In the genomic region with DNA sequence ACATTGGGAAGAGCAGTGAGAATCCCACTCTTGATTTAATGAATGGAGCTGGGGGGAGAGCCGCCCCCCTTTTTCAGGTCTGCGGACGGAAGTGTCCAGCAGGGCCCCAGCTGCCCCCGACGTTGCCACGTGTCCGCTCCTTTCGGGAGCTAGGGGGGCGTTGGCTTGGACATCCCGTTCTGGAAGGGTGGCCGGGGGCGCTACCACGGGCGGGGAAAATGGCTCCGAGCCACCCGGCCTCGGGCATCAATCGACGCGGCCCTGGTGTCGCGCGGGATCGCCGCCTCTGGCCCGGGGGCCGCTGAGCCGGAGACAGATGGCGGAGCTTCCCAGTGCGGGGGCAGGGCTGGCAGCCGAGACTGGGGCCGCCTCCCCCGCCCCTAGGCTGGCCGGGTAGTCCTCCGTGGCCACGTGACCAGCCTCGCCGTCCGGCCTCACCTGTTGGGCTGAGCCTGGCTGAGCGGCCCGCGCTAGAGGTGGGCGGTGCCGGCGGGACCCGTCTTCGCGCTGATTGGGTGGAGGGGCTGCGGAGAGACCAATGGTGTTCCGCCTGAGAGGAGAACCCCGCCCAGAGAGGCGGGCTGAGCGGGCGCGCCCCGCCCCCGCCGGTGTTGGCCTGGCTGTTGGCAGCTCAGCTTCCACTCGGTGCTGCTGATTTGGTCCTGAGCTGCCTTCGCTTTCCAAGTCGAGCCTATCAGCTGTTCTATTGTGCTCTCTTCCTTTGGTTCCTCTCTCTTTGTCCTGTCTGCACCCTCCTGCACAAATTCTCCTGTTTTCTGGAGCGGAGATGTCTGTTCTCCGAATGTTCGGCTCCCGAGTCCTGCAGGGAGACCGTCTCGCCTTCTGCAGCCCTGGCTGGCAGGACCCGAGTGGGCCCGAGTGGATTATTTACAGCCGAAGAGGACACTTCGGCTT, we compare ENCODE assay signal across 8 cellular contexts. TPM values are rescaled to one million over a fixed set of nuclear protein-coding genes. Genes with fewer than 3 reads are reported as not detected.
DNase-seq lines count a peak whose midpoint lies in the region; ATAC-seq and TF ChIP-seq lines count a peak whose summit lies in the region.

No MANE protein-coding gene starts in this region.

- H3K9me2 ChIP-seq in MM.1S (replicated peaks; ENCODE audit: insufficient read depth, low read length) = no peaks in the 10 kb centered on the region

- no peaks in the 10 kb centered on the region for H4K20me1 ChIP-seq in MM.1S (ENCODE audit: insufficient read depth, low read length)

- H3K4me2 ChIP-seq in MM.1S (ENCODE audit: low read depth, low read length) = no peak overlapping the region

- no peak for TF ChIP-seq CTCF in MM.1S (IDR thresholded peaks at IDR 0.05; ENCODE audit: low read length)

- no peak for ATAC-seq in GM21576 (IDR thresholded peaks at IDR 0.05; ENCODE audit: unreplicated experiment)

- 0 out of 2 replicates have a peak overlapping the region, but pooled peaks have one; percentile 38 for H2AFZ ChIP-seq in MM.1S (ENCODE audit: low read length)

- no peak overlapping the region for H3K27ac ChIP-seq in MM.1S (ENCODE audit: low read length)
- H3K27ac ChIP-seq in skeletal muscle tissue (ENCODE audit: low read depth, low read length) = no peak overlapping the region

- no peaks in the 10 kb centered on the region for H3K9me3 ChIP-seq in MM.1S (replicated peaks; ENCODE audit: insufficient read depth, low read length)
- no peaks in the 10 kb centered on the region for H3K9me3 ChIP-seq in skeletal muscle tissue (ENCODE audit: control insufficient read depth in 3 of 3, low read length in 3 of 3)

- no peak overlapping the region for H3K9ac ChIP-seq in MM.1S (ENCODE audit: low read length)
- H3K9ac ChIP-seq in skeletal muscle tissue (ENCODE audit: low read depth in 1 of 3, low read length in 3 of 3) = peak overlapping the region in 2 of 3 donors; percentile 41 to 68

- H3K36me3 ChIP-seq in MM.1S (replicated peaks; ENCODE audit: insufficient read depth, low read length) (no peaks in the 10 kb centered on the region), skeletal muscle tissue (ENCODE audit: control insufficient read depth in 3 of 3, insufficient read depth in 3 of 3, low read length in 3 of 3) (no peaks in the 10 kb centered on the region)

- H3K27me3 ChIP-seq in MM.1S (replicated peaks; ENCODE audit: insufficient read depth, low read length) = no peaks in the 10 kb centered on the region
- H3K27me3 ChIP-seq in skeletal muscle tissue (ENCODE audit: control insufficient read depth in 3 of 3, insufficient read depth in 3 of 3, low read length in 3 of 3) = peaks cover 21 to 49% (median 45%) of the 10 kb centered on the region in 3 donors

- no peaks in the 10 kb centered on the region for H3K4me1 ChIP-seq in MM.1S (ENCODE audit: low read length)
- H3K4me1 ChIP-seq in skeletal muscle tissue (ENCODE audit: control insufficient read depth in 3 of 3, insufficient read depth in 3 of 3, low read length in 3 of 3) = peaks cover 16 to 22% (median 20%) of the 10 kb centered on the region in 3 donors

- no peaks in the 10 kb centered on the region for H3F3A ChIP-seq in MM.1S (ENCODE audit: insufficient read depth, low read length)

- peak; percentile 47 for DNase-seq in SIG-M5 treated with dmso at 0.1 percent for 504 hours (lab: John Stamatoyannopoulos, UW; ENCODE audit: unreplicated experiment)
- DNase-seq in SIG-M5 (lab: John Stamatoyannopoulos, UW) = no peak
- DNase-seq in MM.1S = no peak
- DNase-seq in activated CD4-positive, CD25-positive, alpha-beta regulatory T cell treated with anti-CD3 and anti-CD28 coated beads, Interleukin-2, amount 50 U/mL, for 72 hours = peak; percentile 95
- peak; percentile 89 for DNase-seq in central memory CD4-positive, alpha-beta T cell
- peak; percentile 95 for DNase-seq in iPS-NIHi7 (ENCODE audit: extremely low spot score)

- no peaks in the 10 kb centered on the region for H3K79me2 ChIP-seq in MM.1S (ENCODE audit: low read length)

- H3K4me3 ChIP-seq in MM.1S (ENCODE audit: low read length) (no peak overlapping the region), skeletal muscle tissue (ENCODE audit: low read length in 3 of 3) (peak overlapping the region; percentile 53 to 82 (median 80))

RNA-seq across cellular contexts. Expression of a gene that starts 8.3 kb away (rescaled TPM):
- 2.6 TPM for total RNA-seq in skeletal muscle tissue

Comparison
In these comparisons a context has a peak if more than half of its experiments do, and no peak if none do; other contexts are left out.
1. DNase-seq: peak in SIG-M5 treated with dmso at 0.1 percent for 504 hours (single experiment), activated CD4-positive, CD25-positive, alpha-beta regulatory T cell treated with anti-CD3 and anti-CD28 coated beads, Interleukin-2, amount 50 U/mL, for 72 hours (single experiment), central memory CD4-positive, alpha-beta T cell (single experiment) and iPS-NIHi7 (single experiment); none in SIG-M5 (single experiment) and MM.1S (single experiment).